In genomic region chr7:117673839-117674238, GRCh38 we compare ENCODE assay signal across 8 cellular contexts.
A peak's percentile ranks its signal among the peaks of the same experiment; 100 is the strongest.
DNase-seq lines count a peak whose midpoint lies in the region; ATAC-seq, FAIRE-seq and TF ChIP-seq lines count a peak whose summit lies in the region.

No MANE protein-coding gene starts in this region.

- TF ChIP-seq CTCF in Panc1 (IDR thresholded peaks at IDR 0.05) (peak; percentile 27; the same call in 1 of the 2 replicates), thyroid gland (IDR thresholded peaks at IDR 0.05) (peak in 4 of 6 experiments; percentile 13 to 69 (median 46))

- no peak for TF ChIP-seq POLR2A in thyroid gland (IDR thresholded peaks at IDR 0.05)

- no TSS peak for BruUV-seq in Panc1 (replicated peaks; lab: Mats Ljungman, UMichigan)

- CTCF ChIA-PET in Panc1 (lab: Charles Lee): no interaction called here

- in situ Hi-C loops in Panc1 (cut with HindIII; ENCODE audit: low pct_unique_long_range_greater_than_20kb, low sequenced_read_pairs): no loop called here

- H3K36me3 ChIP-seq in Panc1 (ENCODE audit: control insufficient read depth, insufficient read depth, low read length): no peaks in the 10 kb centered on the region
- H3K36me3 ChIP-seq in thyroid gland: no peaks in the 10 kb centered on the region
- H3K36me3 ChIP-seq in effector memory CD4-positive, alpha-beta T cell (ENCODE audit: control insufficient read depth, insufficient read depth, low read length): no peaks in the 10 kb centered on the region

- H3K4me3 ChIP-seq in Panc1 (ENCODE audit: low read depth in 2 of 2, low read length in 2 of 2): no peak overlapping the region
- H3K4me3 ChIP-seq in thyroid gland (replicated peaks in 1 of 3): no peak overlapping the region
- no peak overlapping the region for H3K4me3 ChIP-seq in effector memory CD4-positive, alpha-beta T cell (ENCODE audit: insufficient read depth, low read depth, low read length, poor library complexity, severe bottlenecking)

- POLR2A ChIA-PET in Panc1 (lab: Charles Lee): no interaction called here

- intact Hi-C loops in Panc1 (cut with micrococcal nuclease; ENCODE audit: unreplicated experiment): no loop called here
- intact Hi-C loops in thyroid gland (cut with DNase I): no loop called here

- ATAC-seq in HG02884 (IDR thresholded peaks at IDR 0.05; ENCODE audit: unreplicated experiment) (peak; percentile 61), Panc1 (no peak), HG02840 (IDR thresholded peaks at IDR 0.05; ENCODE audit: low FRiP score, unreplicated experiment) (no peak)
- no peak for ATAC-seq in stimulated activated naive CD8-positive, alpha-beta T cell treated with anti-CD3 and anti-CD28 coated beads, Interleukin-15, Interleukin-2, amounts not matched to agents 100 U/mL and 50 U/mL, for 24 hours

- no peaks in the 10 kb centered on the region for H3K9me3 ChIP-seq in Panc1 (ENCODE audit: control insufficient read depth, insufficient read depth, low read depth, low read length)
- H3K9me3 ChIP-seq in thyroid gland: no peaks in the 10 kb centered on the region
- H3K9me3 ChIP-seq in effector memory CD4-positive, alpha-beta T cell (ENCODE audit: control insufficient read depth, low read length): no peaks in the 10 kb centered on the region

- FAIRE-seq in frontal cortex (lab: Jason Lieb, UNC): peak; percentile 80

- H3K4me1 ChIP-seq in Panc1 (ENCODE audit: control insufficient read depth, insufficient read depth, low read length) (no peaks in the 10 kb centered on the region), thyroid gland (peaks cover 0 to 8% of the 10 kb centered on the region in 2 donors)
- no peaks in the 10 kb centered on the region for H3K4me1 ChIP-seq in effector memory CD4-positive, alpha-beta T cell (ENCODE audit: control insufficient read depth, insufficient read depth, low read length, poor library complexity, severe bottlenecking)

- DNase-seq in DMS53 treated with DMSO at 0.1 percent for 48 hours (lab: John Stamatoyannopoulos, UW; ENCODE audit: unreplicated experiment) (peak; percentile 84), Panc1 (ENCODE audit: low read depth, low spot score) (no peak), frontal cortex (ENCODE audit: low spot score in 2 of 2) (peak in 1 of 2 donors; percentile 11), thyroid gland (no peak)
- no peak for DNase-seq in effector memory CD4-positive, alpha-beta T cell
- DNase-seq in stimulated activated naive CD8-positive, alpha-beta T cell treated with anti-CD3 and anti-CD28 coated beads, Interleukin-15, Interleukin-2, amounts not matched to agents 100 U/mL and 50 U/mL, for 24 hours: no peak

- H3K27me3 ChIP-seq in Panc1 (ENCODE audit: control insufficient read depth, insufficient read depth, low read length) (no peaks in the 10 kb centered on the region; the same call in 1 of the 2 replicates), thyroid gland (no peaks in the 10 kb centered on the region)
- H3K27me3 ChIP-seq in effector memory CD4-positive, alpha-beta T cell (replicated peaks; ENCODE audit: control insufficient read depth, insufficient read depth, low read length, poor library complexity, severe bottlenecking): no peaks in the 10 kb centered on the region

- H3K27ac ChIP-seq in Panc1 (ENCODE audit: low read length) (no peak overlapping the region), thyroid gland (peak overlapping the region in 1 of 3 donors; percentile 42)
- H3K27ac ChIP-seq in effector memory CD4-positive, alpha-beta T cell (ENCODE audit: insufficient read depth, low read length, poor library complexity, severe bottlenecking): no peak overlapping the region
